ENCODE assay signal across 13 cellular contexts in the genomic region with DNA sequence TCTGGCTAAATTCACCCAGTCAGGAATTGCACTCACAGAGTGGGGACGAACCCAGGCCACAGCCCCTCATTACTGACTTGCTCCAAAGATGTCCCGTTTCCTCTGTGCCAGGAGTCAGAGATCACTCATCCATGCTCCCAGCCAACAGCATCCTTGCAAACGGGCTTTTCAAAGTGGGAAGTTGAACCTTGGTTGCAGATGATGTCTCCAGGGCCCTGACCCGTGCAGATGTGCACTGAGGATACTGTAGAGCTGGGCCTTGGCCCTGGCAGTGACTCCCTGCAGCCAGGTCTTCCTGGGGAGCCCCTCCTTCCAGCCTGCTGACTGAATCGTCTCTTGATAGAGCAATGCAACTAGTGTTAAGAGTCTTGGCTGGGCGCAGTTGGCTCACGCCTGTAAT. TPM values are rescaled to one million over a fixed set of nuclear protein-coding genes. Genes with fewer than 3 reads are reported as not detected.
DNase-seq lines count a peak whose midpoint lies in the region.
"Had no signal": no experiment of that assay in that cellular context is flagged by ENCODE, and none has a peak within 500 bp of the region (broad histone marks: within the 10 kb centered on the region; RNA-seq: fewer than 3 reads in every experiment).

No MANE protein-coding gene starts in this region.

- H3K36me3 ChIP-seq in effector memory CD4-positive, alpha-beta T cell (ENCODE audit: control insufficient read depth, insufficient read depth, low read length) = peaks cover 83% of the 10 kb centered on the region

- H3K27me3 ChIP-seq in effector memory CD4-positive, alpha-beta T cell (replicated peaks; ENCODE audit: control insufficient read depth, insufficient read depth, low read length, poor library complexity, severe bottlenecking) = no peaks in the 10 kb centered on the region
- H3K27me3 ChIP-seq: SJCRH30 had no signal

- peak; percentile 7 for DNase-seq in activated CD4-positive, alpha-beta T cell treated with anti-CD3 and anti-CD28 coated beads for 1 hour
- no peak for DNase-seq in activated CD4-positive, alpha-beta T cell treated with anti-CD3 and anti-CD28 coated beads for 48 hours
- peak; percentile 1 for DNase-seq in activated CD4-positive, alpha-beta T cell treated with anti-CD3 and anti-CD28 coated beads, Interleukin-2, amount 50 U/mL, for 1 hour
- no peak for DNase-seq in effector memory CD4-positive, alpha-beta T cell
- DNase-seq in stimulated activated CD8-positive, alpha-beta memory T cell treated with anti-CD3 and anti-CD28 coated beads, Interleukin-4, amount 100 ng/mL, for 48 hours = peak; percentile 24
- DNase-seq in NCI-H345 (lab: John Stamatoyannopoulos, UW) (no peak), NCI-H2196 (lab: John Stamatoyannopoulos, UW; ENCODE audit: unreplicated experiment) (no peak), occipital lobe (lab: John Stamatoyannopoulos, UW) (no peak)
- DNase-seq: amniotic stem cell, Calu3, dermis blood vessel endothelial cell, NCI-H1694, SJCRH30 had no signal

- H3K27ac ChIP-seq in effector memory CD4-positive, alpha-beta T cell (ENCODE audit: insufficient read depth, low read length, poor library complexity, severe bottlenecking) = peak overlapping the region; percentile 98
- H3K27ac ChIP-seq: SJCRH30 had no signal

- no peaks in the 10 kb centered on the region for H3K9me3 ChIP-seq in effector memory CD4-positive, alpha-beta T cell (ENCODE audit: control insufficient read depth, low read length)
- H3K9me3 ChIP-seq: SJCRH30 had no signal

- H3K4me1 ChIP-seq in effector memory CD4-positive, alpha-beta T cell (ENCODE audit: control insufficient read depth, insufficient read depth, low read length, poor library complexity, severe bottlenecking) = peaks cover 83% of the 10 kb centered on the region

- no peak overlapping the region for H3K4me3 ChIP-seq in effector memory CD4-positive, alpha-beta T cell (ENCODE audit: insufficient read depth, low read depth, low read length, poor library complexity, severe bottlenecking)
- H3K4me3 ChIP-seq: SJCRH30 had no signal

RNA-seq across cellular contexts. Expression of a gene that starts 22.3 kb away (rescaled TPM):
- not detected for total RNA-seq in occipital lobe

RNA-seq across cellular contexts. Expression of a gene that starts 40.0 kb away (rescaled TPM):
- total RNA-seq in occipital lobe = 178 TPM

Comparison
In these comparisons a context has a peak if more than half of its experiments do, and no peak if none do; other contexts are left out.
1. DNase-seq: peak in activated CD4-positive, alpha-beta T cell treated with anti-CD3 and anti-CD28 coated beads for 1 hour (single experiment), activated CD4-positive, alpha-beta T cell treated with anti-CD3 and anti-CD28 coated beads, Interleukin-2, amount 50 U/mL, for 1 hour (single experiment) and stimulated activated CD8-positive, alpha-beta memory T cell treated with anti-CD3 and anti-CD28 coated beads, Interleukin-4, amount 100 ng/mL, for 48 hours (single experiment); none in activated CD4-positive, alpha-beta T cell treated with anti-CD3 and anti-CD28 coated beads for 48 hours (single experiment), effector memory CD4-positive, alpha-beta T cell (0 of 3), NCI-H345 (single experiment), NCI-H2196 (single experiment) and occipital lobe (single experiment).